In the genomic region with DNA sequence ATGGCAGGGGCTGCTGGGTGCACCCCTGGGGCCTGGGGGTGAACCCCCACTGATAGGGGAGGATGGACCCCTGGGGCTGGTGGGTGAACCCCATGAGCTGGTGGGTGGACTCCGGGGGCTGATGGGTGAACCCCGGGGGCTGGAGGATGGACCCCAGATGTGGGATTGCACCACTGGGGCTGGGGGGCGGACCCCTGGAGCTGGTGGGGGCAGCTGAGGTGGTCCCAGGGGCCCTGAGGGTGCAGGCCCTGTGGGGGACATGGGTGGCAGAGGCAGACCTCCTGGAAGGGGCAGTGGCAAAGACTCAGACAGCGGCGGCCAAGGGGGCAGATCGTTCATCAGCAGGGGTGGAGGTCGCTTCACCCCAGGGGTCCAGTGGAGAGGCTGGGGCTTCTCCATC, we compare ENCODE assay signal across 14 cellular contexts. TPM values are rescaled to one million over a fixed set of nuclear protein-coding genes. Genes with fewer than 3 reads are reported as not detected.
DNase-seq lines count a peak whose midpoint lies in the region; ATAC-seq, FAIRE-seq and TF ChIP-seq lines count a peak whose summit lies in the region.
"Had no signal": no experiment of that assay in that cellular context is flagged by ENCODE, and none has a peak within 500 bp of the region (broad histone marks: within the 10 kb centered on the region; RNA-seq: fewer than 3 reads in every experiment).

No MANE protein-coding gene starts in this region.

- H3K4me3 ChIP-seq in H1 (ENCODE audit: extremely low read depth in 1 of 4, insufficient read depth in 2 of 4, low read depth in 3 of 4, low read length in 4 of 4) (no peak overlapping the region), vagina (no peak overlapping the region)
- H3K4me3 ChIP-seq: GM23338 had no signal

- no peak overlapping the region for H3K18ac ChIP-seq in H1 (ENCODE audit: extremely low read depth, low read length)

- H4K20me1 ChIP-seq in H1 (replicated peaks in 1 of 2; ENCODE audit: control insufficient read depth in 1 of 2, insufficient read depth in 2 of 2, low read length in 2 of 2): no peaks in the 10 kb centered on the region

- no peak overlapping the region for H3K27ac Mint-ChIP-seq in stimulated activated naive CD8-positive, alpha-beta T cell treated with anti-CD3 and anti-CD28 coated beads, Interleukin-15, amount 100 ng/mL, for 72 hours
- no peak overlapping the region for H3K27ac Mint-ChIP-seq in osteocyte (ENCODE audit: unreplicated experiment)
- no peak overlapping the region for H3K27ac Mint-ChIP-seq in chondrocyte (ENCODE audit: unreplicated experiment)
- H3K27ac Mint-ChIP-seq: CD14-positive monocyte; CD8-positive, alpha-beta T cell; GM23338; IgD-negative memory B cell had no signal

- H3K14ac ChIP-seq in H1 (ENCODE audit: insufficient read length): no peak overlapping the region

- no peak for TF ChIP-seq EP300 in H1 (IDR thresholded peaks at IDR 0.05; ENCODE audit: borderline replicate concordance in 1 of 2, low read depth in 2 of 2, low read length in 2 of 2)

- H3K4me2 ChIP-seq in H1 (ENCODE audit: insufficient read depth in 1 of 2, low read depth in 2 of 2, low read length in 2 of 2): no peak overlapping the region
- H3K4me2 ChIP-seq: GM23338 had no signal

- H4K8ac ChIP-seq in H1 (ENCODE audit: extremely low read depth, insufficient read depth, low read length): peak overlapping the region; percentile 19; the same call in 1 of the 2 replicates

- TF ChIP-seq POLR2A in H1 (IDR thresholded peaks at IDR 0.05; ENCODE audit: control extremely low read depth in 1 of 2, low read depth in 2 of 2, low read length in 2 of 2) (no peak), vagina (IDR thresholded peaks at IDR 0.05) (no peak)

- H3K27ac ChIP-seq in H1 (ENCODE audit: low read depth, low read length): no peak overlapping the region
- no peak overlapping the region for H3K27ac ChIP-seq in vagina
- H3K27ac ChIP-seq: 22Rv1 had no signal

- H3K9me3 Mint-ChIP-seq in stimulated activated naive CD8-positive, alpha-beta T cell treated with anti-CD3 and anti-CD28 coated beads, Interleukin-15, amount 100 ng/mL, for 72 hours: peaks cover 10 to 13% of the 10 kb centered on the region in 2 donors
- peaks cover 13% of the 10 kb centered on the region for H3K9me3 Mint-ChIP-seq in osteocyte (ENCODE audit: unreplicated experiment)
- peaks cover 10% of the 10 kb centered on the region for H3K9me3 Mint-ChIP-seq in chondrocyte (ENCODE audit: low read depth)
- H3K9me3 Mint-ChIP-seq: GM23338 had no signal

- H4K91ac ChIP-seq in H1 (replicated peaks; ENCODE audit: insufficient read length, low read length): no peak overlapping the region

- H2BK120ac ChIP-seq in H1 (replicated peaks; ENCODE audit: low read depth, low read length): no peak overlapping the region

- no peak for DNase-seq in stimulated activated naive CD8-positive, alpha-beta T cell treated with anti-CD3 and anti-CD28 coated beads, Interleukin-15, amount 100 ng/mL, for 72 hours
- no peak for DNase-seq in stimulated activated naive CD8-positive, alpha-beta T cell treated with anti-CD3 and anti-CD28 coated beads, Interleukin-15, Interleukin-2, amounts not matched to agents 100 U/mL and 50 U/mL, for 24 hours
- no peak for DNase-seq in H1 (ENCODE audit: low read depth in 1 of 2, low spot score in 2 of 2)
- DNase-seq in osteocyte (ENCODE audit: extremely low spot score, unreplicated experiment): peak; percentile 74
- DNase-seq in vagina (ENCODE audit: extremely low spot score in 2 of 2): peak; percentile 67 to 84
- DNase-seq in chondrocyte (ENCODE audit: low spot score): no peak
- DNase-seq in NCI-H2081 (lab: John Stamatoyannopoulos, UW): no peak
- DNase-seq: CD8-positive, alpha-beta T cell had no signal

- no peaks in the 10 kb centered on the region for H3K27me3 Mint-ChIP-seq in stimulated activated naive CD8-positive, alpha-beta T cell treated with anti-CD3 and anti-CD28 coated beads, Interleukin-15, amount 100 ng/mL, for 72 hours
- H3K27me3 Mint-ChIP-seq in osteocyte (ENCODE audit: unreplicated experiment) (peaks cover 42% of the 10 kb centered on the region), chondrocyte (ENCODE audit: low read depth) (peaks cover 24% of the 10 kb centered on the region)

- H3K23me2 ChIP-seq in H1 (ENCODE audit: low read depth, low read length): no peaks in the 10 kb centered on the region

- POLR2A ChIA-PET in H1 (lab: Charles Lee; ENCODE audit: partially characterized antibody): no interaction called here

- CTCF ChIA-PET in H1 (lab: Charles Lee; ENCODE audit: partially characterized antibody): interaction anchor here (1.6 kb wide), 1 partner anchor 12 kb away, joined by 9 read pairs; no protein-coding TSS in a partner anchor

- no peak overlapping the region for H3K23ac ChIP-seq in H1 (ENCODE audit: insufficient read length)

- no peak overlapping the region for H3K9ac ChIP-seq in H1 (replicated peaks in 1 of 4; ENCODE audit: extremely low read depth in 1 of 4, low read depth in 3 of 4, low read length in 3 of 4)

- H2AFZ ChIP-seq in H1 (ENCODE audit: low read length): no peak overlapping the region
- H2AFZ ChIP-seq: GM23338 had no signal

- no peak overlapping the region for H4K5ac ChIP-seq in H1 (ENCODE audit: insufficient read length, low read depth, low read length)

- H3K36me3 ChIP-seq in H1 (ENCODE audit: control insufficient read depth in 2 of 4, insufficient read depth in 4 of 4, low read length in 3 of 4) (no peaks in the 10 kb centered on the region), vagina (no peaks in the 10 kb centered on the region)

- H2BK15ac ChIP-seq in H1 (ENCODE audit: low read length): no peak overlapping the region

- intact Hi-C loops in vagina (cut with DNase I): no loop called here

- TF ChIP-seq CTCF in H1 (IDR thresholded peaks at IDR 0.05; ENCODE audit: control extremely low read depth in 1 of 3, insufficient read depth in 1 of 3, low read depth in 1 of 3, low read length in 3 of 3) (no peak), osteocyte (IDR thresholded peaks at IDR 0.05) (no peak), vagina (IDR thresholded peaks at IDR 0.05) (no peak), chondrocyte (IDR thresholded peaks at IDR 0.05) (no peak)

- H3K9me3 ChIP-seq in H1 (ENCODE audit: insufficient read depth in 2 of 2, low read depth in 1 of 2, low read length in 1 of 2): peaks cover 0 to 7% of the 10 kb centered on the region in 2 experiments; a peak in 2 of 4 replicates
- H3K9me3 ChIP-seq in vagina: no peaks in the 10 kb centered on the region

- H2BK12ac ChIP-seq in H1 (ENCODE audit: low read depth, low read length): no peak overlapping the region

- no peak overlapping the region for H2BK20ac ChIP-seq in H1 (ENCODE audit: low read length)

- no peak overlapping the region for H3K56ac ChIP-seq in H1 (replicated peaks; ENCODE audit: insufficient read length, low read depth, low read length)

- H3K4me3 Mint-ChIP-seq in stimulated activated naive CD8-positive, alpha-beta T cell treated with anti-CD3 and anti-CD28 coated beads, Interleukin-15, amount 100 ng/mL, for 72 hours: no peak overlapping the region
- H3K4me3 Mint-ChIP-seq in osteocyte (ENCODE audit: unreplicated experiment) (no peak overlapping the region), chondrocyte (ENCODE audit: unreplicated experiment) (no peak overlapping the region)
- H3K4me3 Mint-ChIP-seq: CD14-positive monocyte; CD8-positive, alpha-beta T cell; GM23338; IgD-negative memory B cell had no signal

- TF ChIP-seq RAD21 in H1 (IDR thresholded peaks at IDR 0.05 in 1 of 2, conservative IDR thresholded peaks at IDR 0.05 in 1 of 2; ENCODE audit: low read depth in 2 of 2, low read length in 2 of 2): no peak

- peak; percentile 57 for ATAC-seq in stimulated activated naive CD8-positive, alpha-beta T cell treated with anti-CD3 and anti-CD28 coated beads, Interleukin-15, amount 100 ng/mL, for 72 hours
- ATAC-seq in stimulated activated naive CD8-positive, alpha-beta T cell treated with anti-CD3 and anti-CD28 coated beads, Interleukin-15, Interleukin-2, amounts not matched to agents 100 U/mL and 50 U/mL, for 24 hours: no peak
- no peak for ATAC-seq in GM18873 (IDR thresholded peaks at IDR 0.05; ENCODE audit: low FRiP score, unreplicated experiment)
- ATAC-seq: GM23338, HCT116 had no signal

- no peaks in the 10 kb centered on the region; a peak in 1 of 7 replicates for H3K4me1 ChIP-seq in H1 (replicated peaks in 1 of 4; ENCODE audit: control insufficient read depth in 3 of 4, insufficient read depth in 4 of 4, low read length in 3 of 4)
- H3K4me1 ChIP-seq in vagina: no peaks in the 10 kb centered on the region

- no peak overlapping the region for H2BK5ac ChIP-seq in H1 (ENCODE audit: low read depth, low read length)

- no peak overlapping the region for H2AK5ac ChIP-seq in H1 (ENCODE audit: low read depth, low read length)

- no peaks in the 10 kb centered on the region for H3K79me1 ChIP-seq in H1 (ENCODE audit: low read depth, low read length)

- no peaks in the 10 kb centered on the region for H3K4me1 Mint-ChIP-seq in stimulated activated naive CD8-positive, alpha-beta T cell treated with anti-CD3 and anti-CD28 coated beads, Interleukin-15, amount 100 ng/mL, for 72 hours
- no peaks in the 10 kb centered on the region for H3K4me1 Mint-ChIP-seq in osteocyte (ENCODE audit: unreplicated experiment)
- H3K4me1 Mint-ChIP-seq in chondrocyte (ENCODE audit: low read depth): no peaks in the 10 kb centered on the region

- H3K27me3 ChIP-seq in H1 (replicated peaks in 1 of 4; ENCODE audit: control insufficient read depth in 3 of 4, extremely low read depth in 1 of 4, insufficient read depth in 3 of 4, low read length in 3 of 4) (peaks cover 0 to under 1% (median 0%) of the 10 kb centered on the region in 4 experiments; a peak in 2 of 7 replicates), vagina (no peaks in the 10 kb centered on the region)

- H3K36me3 Mint-ChIP-seq in osteocyte (ENCODE audit: unreplicated experiment): peaks cover 3% of the 10 kb centered on the region
- H3K36me3 Mint-ChIP-seq in chondrocyte (ENCODE audit: low read depth): peaks cover 2% of the 10 kb centered on the region
- H3K36me3 Mint-ChIP-seq: CD14-positive monocyte; CD8-positive, alpha-beta T cell; IgD-negative memory B cell had no signal

- no peak overlapping the region for H3K4ac ChIP-seq in H1 (replicated peaks; ENCODE audit: insufficient read length, low read depth, low read length)

- H3K79me2 ChIP-seq in H1 (ENCODE audit: control insufficient read depth in 1 of 2, insufficient read depth in 2 of 2, low read length in 2 of 2): no peaks in the 10 kb centered on the region

- 85% methylated on average over 4 of the region's 7 CpGs; no CpG with 5 or more reads in 1 of the 2 experiments for WGBS in H1 (ENCODE audit: extremely low coverage in 1 of 2, insufficient coverage in 1 of 2, insufficient read length in 1 of 2, insufficient replicate concordance in 2 of 2, low coverage in 1 of 2, low lambda C conversion rate in 2 of 2, missing lambda C conversion rate in 1 of 2), 2 experiments

- no peak for FAIRE-seq in H1 (lab: Jason Lieb, UNC)

RNA-seq across cellular contexts. Expression of a gene that starts 17.4 kb away (rescaled TPM):
- total RNA-seq in H1 (2021; fragmentation: NEBNext Ultra II Directional; extraction: Animal tissue kit (Norgen Biotek cat#: 25700)): 3.2 and 3.4 TPM in 2 replicates
- 3.9 and 4.3 TPM in 2 replicates for polyA plus RNA-seq in H1 (2011; rRNA removed)
- polyA plus RNA-seq in H1 (2011; cell fraction: cytosol; rRNA removed): 3.0 TPM
- polyA plus RNA-seq in H1 (2011; cell fraction: nucleus; rRNA removed): 7.4 TPM
- 6.0 to 10.1 TPM (median 9.2 TPM) in 4 replicates for polyA plus RNA-seq in H1 (2012, experiment 1 of 2)
- polyA plus RNA-seq in H1 (2012, experiment 2 of 2): 1.1 TPM
- 4.8 TPM for polyA plus RNA-seq in H1 (2013, experiment 1 of 2)
- 4.6 TPM for polyA plus RNA-seq in H1 (2013, experiment 2 of 2)
- 7.9 and 9.9 TPM in 2 replicates for polyA minus RNA-seq in H1 (2011; rRNA and poly(A)+ RNA removed)
- polyA minus RNA-seq in H1 (2011; cell fraction: cytosol; rRNA and poly(A)+ RNA removed): 1.5 TPM
- 9.2 TPM for polyA minus RNA-seq in H1 (2011; cell fraction: nucleus; rRNA and poly(A)+ RNA removed)
- 16.9 and 17.6 TPM in 2 replicates for total RNA-seq in osteocyte
- total RNA-seq in vagina: 7.1 TPM
- total RNA-seq in chondrocyte: 11.3 to 15.1 TPM (median 14.2 TPM) in 3 replicates

RNA-seq across cellular contexts. Expression of a gene that starts 31.7 kb away (rescaled TPM):
- total RNA-seq in H1 (2021; fragmentation: NEBNext Ultra II Directional; extraction: Animal tissue kit (Norgen Biotek cat#: 25700)): 36.3 and 37.6 TPM in 2 replicates
- 32.4 and 39.4 TPM in 2 replicates for polyA plus RNA-seq in H1 (2011; rRNA removed)
- polyA plus RNA-seq in H1 (2011; cell fraction: cytosol; rRNA removed): 55.3 TPM
- 34.8 TPM for polyA plus RNA-seq in H1 (2011; cell fraction: nucleus; rRNA removed)
- 33.9 to 47.2 TPM (median 45.8 TPM) in 4 replicates for polyA plus RNA-seq in H1 (2012, experiment 1 of 2)
- 38.8 TPM for polyA plus RNA-seq in H1 (2012, experiment 2 of 2)
- 30.0 TPM for polyA plus RNA-seq in H1 (2013, experiment 1 of 2)
- polyA plus RNA-seq in H1 (2013, experiment 2 of 2): 30.2 TPM
- polyA minus RNA-seq in H1 (2011; rRNA and poly(A)+ RNA removed): 5.7 and 8.8 TPM in 2 replicates
- 11.3 TPM for polyA minus RNA-seq in H1 (2011; cell fraction: cytosol; rRNA and poly(A)+ RNA removed)
- polyA minus RNA-seq in H1 (2011; cell fraction: nucleus; rRNA and poly(A)+ RNA removed): 14.6 TPM
- 13.1 and 13.9 TPM in 2 replicates for total RNA-seq in osteocyte
- total RNA-seq in vagina: 12.8 TPM
- total RNA-seq in chondrocyte: 15.2 to 17.1 TPM (median 15.3 TPM) in 3 replicates

Comparison
In these comparisons a context has a peak if more than half of its experiments do, and no peak if none do; other contexts are left out.
1. DNase-seq: peak in osteocyte (single experiment) and vagina (2 of 2); none in stimulated activated naive CD8-positive, alpha-beta T cell treated with anti-CD3 and anti-CD28 coated beads, Interleukin-15, amount 100 ng/mL, for 72 hours (0 of 2), stimulated activated naive CD8-positive, alpha-beta T cell treated with anti-CD3 and anti-CD28 coated beads, Interleukin-15, Interleukin-2, amounts not matched to agents 100 U/mL and 50 U/mL, for 24 hours (single experiment), H1 (0 of 2), chondrocyte (single experiment) and NCI-H2081 (0 of 2).